ENCODE assay signal across 11 cellular contexts in genomic region chrX:10175317-10175871, GRCh38. TPM values are rescaled to one million over a fixed set of nuclear protein-coding genes. Genes with fewer than 3 reads are reported as not detected.
DNase-seq lines count a peak whose midpoint lies in the region; ATAC-seq and TF ChIP-seq lines count a peak whose summit lies in the region.
"Had no signal": no experiment of that assay in that cellular context is flagged by ENCODE, and none has a peak within 500 bp of the region (broad histone marks: within the 10 kb centered on the region; RNA-seq: fewer than 3 reads in every experiment).

No MANE protein-coding gene starts in this region.

- H3K4me2 ChIP-seq in H9 (ENCODE audit: insufficient read depth, insufficient read length, low read length), result no peak overlapping the region

- H3K79me1 ChIP-seq in H9 (ENCODE audit: insufficient read depth, low read depth, low read length, poor library complexity, severe bottlenecking), result no peaks in the 10 kb centered on the region

- H4K20me1 ChIP-seq in H9 (ENCODE audit: control insufficient read depth, insufficient read depth, insufficient read length), result no peaks in the 10 kb centered on the region

- no peak overlapping the region for H3T11ph ChIP-seq in H9 (ENCODE audit: low read length)

- H2BK15ac ChIP-seq in H9 (ENCODE audit: low read depth, low read length), result no peak overlapping the region

- peaks cover 0 to 16% (median 11%) of the 10 kb centered on the region in 3 experiments; a peak in 3 of 7 replicates for H3K36me3 Mint-ChIP-seq in H9 (ENCODE audit: insufficient read depth in 1 of 3, low read depth in 3 of 3)
- H3K36me3 Mint-ChIP-seq in stimulated activated naive B cell treated with anti-CD40 and anti-IgM and Interleukin-4, amounts not matched to agents 10 μg/mL and 1 μg/mL and 100 μg/mL, for 72 hours, result peaks cover 24 to 27% of the 10 kb centered on the region in 2 donors
- H3K36me3 Mint-ChIP-seq in effector memory CD8-positive, alpha-beta T cell (ENCODE audit: insufficient read depth), result no peaks in the 10 kb centered on the region

- no peak overlapping the region for H3K18ac ChIP-seq in H9 (ENCODE audit: insufficient read length, low read depth, low read length)

- H3K9me3 ChIP-seq in H9 (ENCODE audit: control insufficient read depth, low read depth, low read length) (no peaks in the 10 kb centered on the region), gastroesophageal sphincter (no peaks in the 10 kb centered on the region)
- H3K9me3 ChIP-seq: heart right ventricle had no signal

- H2BK20ac ChIP-seq in H9 (ENCODE audit: low read depth, low read length, poor library complexity, severe bottlenecking), result no peak overlapping the region

- H3K36me3 ChIP-seq in gastroesophageal sphincter, result no peaks in the 10 kb centered on the region
- H3K36me3 ChIP-seq: heart right ventricle had no signal

- no peak for TF ChIP-seq POLR2A in gastroesophageal sphincter (IDR thresholded peaks at IDR 0.05)

- H2BK12ac ChIP-seq in H9 (ENCODE audit: insufficient read length, low read depth, low read length), result no peak overlapping the region

- no peak for DNase-seq in H9
- peak; percentile 56 for DNase-seq in astrocyte of the cerebellum (ENCODE audit: low read depth)
- DNase-seq in stimulated activated naive B cell treated with anti-CD40 and anti-IgM and Interleukin-4, amounts not matched to agents 10 μg/mL and 1 μg/mL and 100 μg/mL, for 72 hours, result no peak
- DNase-seq in effector memory CD8-positive, alpha-beta T cell, result no peak
- DNase-seq in NCI-H1092 (lab: John Stamatoyannopoulos, UW), result no peak
- no peak for DNase-seq in NK-92 treated with Interleukin-12 subunit alpha and Interleukin-12 subunit beta, amount 100 ng/mL, for 24 hours (lab: John Stamatoyannopoulos, UW)
- DNase-seq: activated T-cell treated with anti-CD3 and anti-CD28 coated beads, Interleukin-2, amount 50 U/mL, for 1 hour; heart right ventricle; stimulated activated CD4-positive, alpha-beta T cell treated with anti-CD3 and anti-CD28 coated beads, Interleukin-12 subunit alpha, Interleukin-12 subunit beta, amount 100 ng/mL, for 4 hours had no signal

- H3K27ac ChIP-seq in H9 (ENCODE audit: insufficient read length, low read depth, low read length) (no peak overlapping the region), gastroesophageal sphincter (peak overlapping the region in 3 of 4 donors; percentile 9 to 35 (median 22))

- H3K9me3 Mint-ChIP-seq in H9, result peaks cover 49 to 62% of the 10 kb centered on the region in 2 experiments
- H3K9me3 Mint-ChIP-seq in stimulated activated naive B cell treated with anti-CD40 and anti-IgM and Interleukin-4, amounts not matched to agents 10 μg/mL and 1 μg/mL and 100 μg/mL, for 72 hours, result no peaks in the 10 kb centered on the region
- H3K9me3 Mint-ChIP-seq in effector memory CD8-positive, alpha-beta T cell, result no peaks in the 10 kb centered on the region

- H4K8ac ChIP-seq in H9 (replicated peaks; ENCODE audit: insufficient read length, low read depth, low read length), result no peak overlapping the region

- H3K4me1 ChIP-seq in H9 (ENCODE audit: insufficient read depth, low read length) (no peaks in the 10 kb centered on the region), gastroesophageal sphincter (peaks cover 0 to 45% (median 0%) of the 10 kb centered on the region in 3 donors)

- no peaks in the 10 kb centered on the region for H3K23me2 ChIP-seq in H9 (ENCODE audit: insufficient read length, low read depth, low read length, poor library complexity, severe bottlenecking)

- no peak overlapping the region for H4K5ac ChIP-seq in H9 (ENCODE audit: insufficient read length, low read depth, low read length)

- no peak overlapping the region for H3K56ac ChIP-seq in H9 (ENCODE audit: insufficient read length, low read depth, low read length)

- no peak overlapping the region for H3K4ac ChIP-seq in H9 (ENCODE audit: low read depth, low read length)

- peaks cover 20 to 34% of the 10 kb centered on the region in 2 experiments for H3K4me1 Mint-ChIP-seq in H9
- H3K4me1 Mint-ChIP-seq in stimulated activated naive B cell treated with anti-CD40 and anti-IgM and Interleukin-4, amounts not matched to agents 10 μg/mL and 1 μg/mL and 100 μg/mL, for 72 hours, result peaks cover 27 to 61% of the 10 kb centered on the region in 2 donors
- no peaks in the 10 kb centered on the region for H3K4me1 Mint-ChIP-seq in effector memory CD8-positive, alpha-beta T cell (ENCODE audit: low read depth in 2 of 2)

- no peak for TF ChIP-seq EP300 in gastroesophageal sphincter (IDR thresholded peaks at IDR 0.05)

- in situ Hi-C loops in astrocyte of the cerebellum (cut with HindIII; ENCODE audit: low sequenced_read_pairs), result no loop called here

- H2BK5ac ChIP-seq in H9 (ENCODE audit: insufficient read length, low read length), result no peak overlapping the region

- no peak overlapping the region for H3K14ac ChIP-seq in H9 (ENCODE audit: insufficient read depth, low read length)

- ATAC-seq in gastroesophageal sphincter (peak; percentile 49), GM18502 (IDR thresholded peaks at IDR 0.05; ENCODE audit: poor library complexity, unreplicated experiment) (no peak)
- ATAC-seq in stimulated activated naive B cell treated with anti-CD40 and anti-IgM and Interleukin-4, amounts not matched to agents 10 μg/mL and 1 μg/mL and 100 μg/mL, for 72 hours (replicated peaks), result no peak
- no peak for ATAC-seq in effector memory CD8-positive, alpha-beta T cell (replicated peaks)

- no peak overlapping the region for H3K23ac ChIP-seq in H9 (ENCODE audit: insufficient read length, low read depth, low read length)

- no peaks in the 10 kb centered on the region for H3K79me2 ChIP-seq in H9 (ENCODE audit: insufficient read depth, low read length)

- H2AFZ ChIP-seq in H9 (ENCODE audit: low read length), result no peak overlapping the region

- no peak overlapping the region for H3K4me3 Mint-ChIP-seq in H9
- peak overlapping the region in 1 of 2 donors; percentile 20 for H3K4me3 Mint-ChIP-seq in stimulated activated naive B cell treated with anti-CD40 and anti-IgM and Interleukin-4, amounts not matched to agents 10 μg/mL and 1 μg/mL and 100 μg/mL, for 72 hours
- no peak overlapping the region for H3K4me3 Mint-ChIP-seq in effector memory CD8-positive, alpha-beta T cell

- no peaks in the 10 kb centered on the region for H3K27me3 ChIP-seq in H9 (ENCODE audit: insufficient read depth, low read length)
- H3K27me3 ChIP-seq in gastroesophageal sphincter, result no peaks in the 10 kb centered on the region

- no peak overlapping the region for H2BK120ac ChIP-seq in H9 (ENCODE audit: low read depth, low read length, poor library complexity, severe bottlenecking)

- no peak for TF ChIP-seq CTCF in H9 (conservative IDR thresholded peaks at IDR 0.05)
- no peak for TF ChIP-seq CTCF in astrocyte of the cerebellum (IDR thresholded peaks at IDR 0.05; ENCODE audit: low read depth, low read length, missing control alignments)
- TF ChIP-seq CTCF in gastroesophageal sphincter (IDR thresholded peaks at IDR 0.05), result no peak

- peak overlapping the region in 2 of 3 experiments; percentile 8 to 21; a peak in 2 of 7 replicates for H3K27ac Mint-ChIP-seq in H9
- H3K27ac Mint-ChIP-seq in stimulated activated naive B cell treated with anti-CD40 and anti-IgM and Interleukin-4, amounts not matched to agents 10 μg/mL and 1 μg/mL and 100 μg/mL, for 72 hours, result peak overlapping the region; percentile 10
- no peak overlapping the region for H3K27ac Mint-ChIP-seq in effector memory CD8-positive, alpha-beta T cell

- no peak overlapping the region for H3K4me3 ChIP-seq in astrocyte of the cerebellum (ENCODE audit: low read depth, low read length)
- H3K4me3 ChIP-seq in gastroesophageal sphincter, result no peak overlapping the region
- H3K4me3 ChIP-seq: heart right ventricle had no signal

- H4K91ac ChIP-seq in H9 (ENCODE audit: insufficient read length, low read depth, low read length), result no peak overlapping the region

- H3K27me3 Mint-ChIP-seq in H9 (ENCODE audit: low read depth), result peaks cover 2% of the 10 kb centered on the region; the same call in 1 of the 2 replicates
- peaks cover 0 to 12% of the 10 kb centered on the region in 2 donors for H3K27me3 Mint-ChIP-seq in stimulated activated naive B cell treated with anti-CD40 and anti-IgM and Interleukin-4, amounts not matched to agents 10 μg/mL and 1 μg/mL and 100 μg/mL, for 72 hours
- H3K27me3 Mint-ChIP-seq in effector memory CD8-positive, alpha-beta T cell, result peaks cover 0 to 57% of the 10 kb centered on the region in 2 donors

- WGBS in H9 (ENCODE audit: extremely low coverage, insufficient read length, low lambda C conversion rate), result no CpG with 5 or more reads among the region's 8 CpGs
- 52 to 53% methylated on average over 4 to 6 of the region's 8 CpGs for WGBS in gastroesophageal sphincter (ENCODE audit: low coverage in 1 of 2), 2 donors

- H3K9ac ChIP-seq in H9 (ENCODE audit: extremely low read depth, insufficient read length, low read length), result no peak overlapping the region

- H2AK5ac ChIP-seq in H9 (ENCODE audit: insufficient read length, low read length), result no peak overlapping the region

RNA-seq across cellular contexts. Expression of gene CLCN4, which starts 18.6 kb away (rescaled TPM):
- total RNA-seq in H9 (2021) (4.7 and 6.9 TPM in 2 replicates), gastroesophageal sphincter (1 to 10 TPM in 3 of 4 donors, under 1 TPM in 1; 0.16 to 2.3 (median 2.0) TPM)

Comparison
In these comparisons a context has a peak if more than half of its experiments do, and no peak if none do; other contexts are left out.
1. H3K27ac Mint-ChIP-seq: peak in H9 (2 of 3) and stimulated activated naive B cell treated with anti-CD40 and anti-IgM and Interleukin-4, amounts not matched to agents 10 μg/mL and 1 μg/mL and 100 μg/mL, for 72 hours (single experiment); none in effector memory CD8-positive, alpha-beta T cell (0 of 2).